In the genomic region with DNA sequence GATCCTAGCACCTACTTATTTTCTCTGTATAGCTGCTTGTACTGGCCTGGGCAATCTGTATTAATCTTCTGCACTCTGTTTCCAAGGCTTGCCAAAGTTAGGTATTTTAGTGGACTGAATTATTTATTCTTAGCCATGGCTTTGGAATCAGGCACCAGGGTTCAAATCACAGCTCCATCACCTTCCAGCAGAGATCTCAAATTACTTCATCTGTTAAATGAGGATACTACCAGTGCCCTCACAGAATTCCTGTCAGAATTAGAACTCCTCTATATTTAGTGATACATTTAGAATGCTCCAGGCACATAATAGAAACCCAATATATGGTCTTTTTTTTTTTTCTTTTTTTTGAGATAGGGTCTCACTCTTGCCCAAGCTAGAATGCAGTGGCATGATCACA, we compare ENCODE assay signal across 26 cellular contexts. TPM values are rescaled to one million over a fixed set of nuclear protein-coding genes. Genes with fewer than 3 reads are reported as not detected.
DNase-seq lines count a peak whose midpoint lies in the region; ATAC-seq and TF ChIP-seq lines count a peak whose summit lies in the region.
"Had no signal": no experiment of that assay in that cellular context is flagged by ENCODE, and none has a peak within 500 bp of the region (broad histone marks: within the 10 kb centered on the region; RNA-seq: fewer than 3 reads in every experiment).

No MANE protein-coding gene starts in this region.

- no peak for ATAC-seq in activated CD8-positive, alpha-beta memory T cell treated with anti-CD3 and anti-CD28 coated beads, Interleukin-2, amount 10 ng/mL, durations not matched to agents 7 days and 5 days
- ATAC-seq in Panc1 (no peak), psoas muscle (peak; percentile 22 to 80 (median 77)), GM18505 (IDR thresholded peaks at IDR 0.05; ENCODE audit: unreplicated experiment) (no peak), HG02588 (IDR thresholded peaks at IDR 0.05; ENCODE audit: unreplicated experiment) (no peak)
- no peak for ATAC-seq in stimulated activated naive B cell treated with anti-CD40 and anti-IgM and Interleukin-4, amounts not matched to agents 10 μg/mL and 1 μg/mL and 100 μg/mL, for 72 hours (replicated peaks)
- ATAC-seq: A549, GM12878 had no signal

- peak; percentile 7 for DNase-seq in activated CD8-positive, alpha-beta memory T cell treated with anti-CD3 and anti-CD28 coated beads, Interleukin-2, amount 10 ng/mL, durations not matched to agents 7 days and 5 days
- no peak for DNase-seq in activated CD8-positive, alpha-beta memory T cell treated with anti-CD3 and anti-CD28 coated beads, Interleukin-2, amount 50 U/mL, for 48 hours
- DNase-seq in Panc1 (ENCODE audit: low read depth, low spot score): no peak
- DNase-seq in endothelial cell (ENCODE audit: low spot score): no peak
- no peak for DNase-seq in psoas muscle
- DNase-seq in stimulated activated naive B cell treated with anti-CD40 and anti-IgM and Interleukin-4, amounts not matched to agents 10 μg/mL and 1 μg/mL and 100 μg/mL, for 72 hours: no peak
- DNase-seq: BE2C; C1 segment of cervical spinal cord; CD4-positive, alpha-beta memory T cell; CD4-positive, CD25-positive, alpha-beta regulatory T cell; CD8-positive, alpha-beta memory T cell; COR-L47; DMS 273 treated with DMSO at 0.1 percent for 48 hours; DMS153; DMS53; DMS79; DND-41; EL; GDM1 had no signal

- H3K4me1 ChIP-seq in Panc1 (ENCODE audit: control insufficient read depth, insufficient read depth, low read length) (no peaks in the 10 kb centered on the region), psoas muscle (peaks cover 38% of the 10 kb centered on the region)
- H3K4me1 ChIP-seq: A549, BE2C, BLaER1 had no signal

- no peak for TF ChIP-seq CTCF in Panc1 (IDR thresholded peaks at IDR 0.05)
- TF ChIP-seq CTCF in endothelial cell (IDR thresholded peaks at IDR 0.05; ENCODE audit: unreplicated experiment): no peak
- TF ChIP-seq CTCF in psoas muscle (IDR thresholded peaks at IDR 0.05): no peak

- H3K4me1 Mint-ChIP-seq in activated CD8-positive, alpha-beta memory T cell treated with anti-CD3 and anti-CD28 coated beads, Interleukin-2, amount 10 ng/mL, durations not matched to agents 7 days and 5 days: peaks cover 1% of the 10 kb centered on the region
- H3K4me1 Mint-ChIP-seq in endothelial cell (ENCODE audit: unreplicated experiment): no peaks in the 10 kb centered on the region
- H3K4me1 Mint-ChIP-seq in stimulated activated naive B cell treated with anti-CD40 and anti-IgM and Interleukin-4, amounts not matched to agents 10 μg/mL and 1 μg/mL and 100 μg/mL, for 72 hours: peaks cover 5 to 7% of the 10 kb centered on the region in 2 donors

- no peak for TF ChIP-seq POLR2A in GM18505 (IDR thresholded peaks at IDR 0.05; ENCODE audit: borderline replicate concordance, extremely low read depth, insufficient read depth, insufficient read length)

- intact Hi-C loops in Panc1 (cut with micrococcal nuclease; ENCODE audit: unreplicated experiment): no loop called here
- intact Hi-C loops in psoas muscle (cut with DNase I): no loop called here

- BruUV-seq in Panc1 (replicated peaks; lab: Mats Ljungman, UMichigan): TSS peak; percentile 15

- H3K4me3 ChIP-seq in Panc1 (ENCODE audit: low read depth in 2 of 2, low read length in 2 of 2): no peak overlapping the region
- H3K4me3 ChIP-seq in psoas muscle: no peak overlapping the region
- H3K4me3 ChIP-seq: A549, BLaER1, GM12878 had no signal

- no peaks in the 10 kb centered on the region for H3K36me3 ChIP-seq in Panc1 (ENCODE audit: control insufficient read depth, insufficient read depth, low read length)
- peaks cover 3 to 33% of the 10 kb centered on the region in 2 donors for H3K36me3 ChIP-seq in psoas muscle (ENCODE audit: insufficient read depth in 1 of 2, low read depth in 1 of 2)
- H3K36me3 ChIP-seq: BE2C had no signal

- in situ Hi-C loops in Panc1 (cut with HindIII; ENCODE audit: low pct_unique_long_range_greater_than_20kb, low sequenced_read_pairs): no loop called here

- H3K27ac ChIP-seq in Panc1 (ENCODE audit: low read length) (no peak overlapping the region), psoas muscle (peak overlapping the region; percentile 13)
- H3K27ac ChIP-seq: 22Rv1, A549, BLaER1 had no signal

- CTCF ChIA-PET in activated CD8-positive, alpha-beta memory T cell treated with anti-CD3 and anti-CD28 coated beads, Interleukin-2, amount 10 ng/mL, durations not matched to agents 7 days and 5 days (lab: Charles Lee): interaction anchor here (1.0 kb wide), 1 partner anchor 41 kb away, joined by 3 read pairs; no protein-coding TSS in a partner anchor
- CTCF ChIA-PET in Panc1 (lab: Charles Lee): no interaction called here

- no peak overlapping the region for H3K27ac Mint-ChIP-seq in activated CD8-positive, alpha-beta memory T cell treated with anti-CD3 and anti-CD28 coated beads, Interleukin-2, amount 10 ng/mL, durations not matched to agents 7 days and 5 days
- H3K27ac Mint-ChIP-seq in endothelial cell (ENCODE audit: unreplicated experiment): no peak overlapping the region
- no peak overlapping the region for H3K27ac Mint-ChIP-seq in stimulated activated naive B cell treated with anti-CD40 and anti-IgM and Interleukin-4, amounts not matched to agents 10 μg/mL and 1 μg/mL and 100 μg/mL, for 72 hours
- H3K27ac Mint-ChIP-seq: CD4-positive, alpha-beta memory T cell; CD4-positive, CD25-positive, alpha-beta regulatory T cell; CD8-positive, alpha-beta memory T cell had no signal

- no peaks in the 10 kb centered on the region for H3K9me3 Mint-ChIP-seq in activated CD8-positive, alpha-beta memory T cell treated with anti-CD3 and anti-CD28 coated beads, Interleukin-2, amount 10 ng/mL, durations not matched to agents 7 days and 5 days (ENCODE audit: low read depth)
- no peaks in the 10 kb centered on the region for H3K9me3 Mint-ChIP-seq in endothelial cell (ENCODE audit: unreplicated experiment)
- no peaks in the 10 kb centered on the region for H3K9me3 Mint-ChIP-seq in stimulated activated naive B cell treated with anti-CD40 and anti-IgM and Interleukin-4, amounts not matched to agents 10 μg/mL and 1 μg/mL and 100 μg/mL, for 72 hours
- H3K9me3 Mint-ChIP-seq: CD14-positive monocyte; CD4-positive, alpha-beta memory T cell; CD4-positive, CD25-positive, alpha-beta regulatory T cell; CD8-positive, alpha-beta memory T cell had no signal

- H3K27me3 ChIP-seq in Panc1 (ENCODE audit: control insufficient read depth, insufficient read depth, low read length) (no peaks in the 10 kb centered on the region), psoas muscle (ENCODE audit: insufficient read depth in 3 of 3, low read length in 2 of 3) (no peaks in the 10 kb centered on the region)
- H3K27me3 ChIP-seq: BE2C, BLaER1 had no signal

- H3K9me3 ChIP-seq in Panc1 (ENCODE audit: control insufficient read depth, insufficient read depth, low read depth, low read length): no peaks in the 10 kb centered on the region
- no peaks in the 10 kb centered on the region for H3K9me3 ChIP-seq in psoas muscle
- H3K9me3 ChIP-seq: A549, BE2C had no signal

- POLR2A ChIA-PET in Panc1 (lab: Charles Lee): no interaction called here

- peaks cover 11% of the 10 kb centered on the region for H3K36me3 Mint-ChIP-seq in activated CD8-positive, alpha-beta memory T cell treated with anti-CD3 and anti-CD28 coated beads, Interleukin-2, amount 10 ng/mL, durations not matched to agents 7 days and 5 days
- H3K36me3 Mint-ChIP-seq in endothelial cell (ENCODE audit: low read depth, unreplicated experiment): peaks cover 31% of the 10 kb centered on the region
- peaks cover 16% of the 10 kb centered on the region in 2 donors for H3K36me3 Mint-ChIP-seq in stimulated activated naive B cell treated with anti-CD40 and anti-IgM and Interleukin-4, amounts not matched to agents 10 μg/mL and 1 μg/mL and 100 μg/mL, for 72 hours

- H3K27me3 Mint-ChIP-seq in activated CD8-positive, alpha-beta memory T cell treated with anti-CD3 and anti-CD28 coated beads, Interleukin-2, amount 10 ng/mL, durations not matched to agents 7 days and 5 days: no peaks in the 10 kb centered on the region
- H3K27me3 Mint-ChIP-seq in endothelial cell (ENCODE audit: unreplicated experiment): peaks cover 5% of the 10 kb centered on the region
- H3K27me3 Mint-ChIP-seq in stimulated activated naive B cell treated with anti-CD40 and anti-IgM and Interleukin-4, amounts not matched to agents 10 μg/mL and 1 μg/mL and 100 μg/mL, for 72 hours: no peaks in the 10 kb centered on the region
- H3K27me3 Mint-ChIP-seq: CD4-positive, alpha-beta memory T cell; CD4-positive, CD25-positive, alpha-beta regulatory T cell; CD8-positive, alpha-beta memory T cell had no signal

- H3K4me3 Mint-ChIP-seq in activated CD8-positive, alpha-beta memory T cell treated with anti-CD3 and anti-CD28 coated beads, Interleukin-2, amount 10 ng/mL, durations not matched to agents 7 days and 5 days: no peak overlapping the region
- peak overlapping the region; percentile 29 for H3K4me3 Mint-ChIP-seq in endothelial cell (ENCODE audit: unreplicated experiment)
- H3K4me3 Mint-ChIP-seq in stimulated activated naive B cell treated with anti-CD40 and anti-IgM and Interleukin-4, amounts not matched to agents 10 μg/mL and 1 μg/mL and 100 μg/mL, for 72 hours: no peak overlapping the region
- H3K4me3 Mint-ChIP-seq: CD14-positive monocyte; CD4-positive, alpha-beta memory T cell; CD4-positive, CD25-positive, alpha-beta regulatory T cell; CD8-positive, alpha-beta memory T cell had no signal

RNA-seq across cellular contexts. Expression of a gene that starts 17.6 kb away (rescaled TPM):
- 10 to 100 TPM; 23.8 to 25.9 TPM for total RNA-seq in activated CD8-positive, alpha-beta memory T cell treated with anti-CD3 and anti-CD28 coated beads, Interleukin-2, amount 10 ng/mL, durations not matched to agents 7 days and 5 days
- total RNA-seq in Panc1 (2021; ENCODE audit: unreplicated experiment) (30.6 TPM), endothelial cell (ENCODE audit: unreplicated experiment) (20.5 TPM), psoas muscle (10 to 100 TPM; 14.1 to 22.9 (median 18.4) TPM)
- 19.3 TPM for polyA plus RNA-seq in Panc1 (2012; ENCODE audit: insufficient read length)
- 10 to 100 TPM; 26.0 to 38.7 (median 30.2) TPM for polyA plus RNA-seq in psoas muscle

RNA-seq across cellular contexts. Expression of a gene that starts 26.7 kb away (rescaled TPM):
- 10 to 100 TPM; 26.1 to 29.6 TPM for total RNA-seq in activated CD8-positive, alpha-beta memory T cell treated with anti-CD3 and anti-CD28 coated beads, Interleukin-2, amount 10 ng/mL, durations not matched to agents 7 days and 5 days
- 34.5 TPM for total RNA-seq in Panc1 (2021; ENCODE audit: unreplicated experiment)
- 32.4 TPM for polyA plus RNA-seq in Panc1 (2012; ENCODE audit: insufficient read length)
- total RNA-seq in endothelial cell (ENCODE audit: unreplicated experiment): 25.1 TPM
- 10 to 100 TPM in 2 of 4 donors, 1 to 10 TPM in 2; 8.8 to 13.2 (median 10.1) TPM for total RNA-seq in psoas muscle
- polyA plus RNA-seq in psoas muscle: 10 to 100 TPM in 1 of 3 donors, 1 to 10 TPM in 2; 7.3 to 12.5 (median 9.8) TPM

Comparison
In these comparisons a context has a peak if more than half of its experiments do, and no peak if none do; other contexts are left out.
1. ATAC-seq: peak in psoas muscle (4 of 4); none in activated CD8-positive, alpha-beta memory T cell treated with anti-CD3 and anti-CD28 coated beads, Interleukin-2, amount 10 ng/mL, durations not matched to agents 7 days and 5 days (single experiment), Panc1 (single experiment), GM18505 (single experiment), HG02588 (single experiment) and stimulated activated naive B cell treated with anti-CD40 and anti-IgM and Interleukin-4, amounts not matched to agents 10 μg/mL and 1 μg/mL and 100 μg/mL, for 72 hours (0 of 2).